ENCODE assay signal across 10 cellular contexts in the genomic region with DNA sequence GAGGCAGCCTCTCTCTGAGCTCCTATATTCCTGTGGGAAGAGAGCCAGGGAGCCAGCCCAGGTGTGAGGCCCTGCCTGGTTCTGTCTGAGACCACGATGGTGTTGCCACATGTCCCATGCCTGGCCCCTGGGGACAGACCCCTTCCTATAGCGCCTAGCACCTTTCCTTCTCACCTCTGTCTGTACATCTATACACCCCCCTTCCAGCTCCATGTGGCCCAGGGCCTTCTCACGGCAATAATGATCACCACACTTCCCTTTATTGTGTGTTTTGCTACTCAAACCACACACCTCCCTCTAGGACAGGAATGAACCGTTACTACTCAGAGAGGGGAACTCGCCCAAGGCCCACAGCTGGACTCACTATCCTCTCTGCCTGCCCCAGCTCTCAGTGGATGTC. TPM values are rescaled to one million over a fixed set of nuclear protein-coding genes. Genes with fewer than 3 reads are reported as not detected.
DNase-seq lines count a peak whose midpoint lies in the region; ATAC-seq, FAIRE-seq and TF ChIP-seq lines count a peak whose summit lies in the region.
"Had no signal": no experiment of that assay in that cellular context is flagged by ENCODE, and none has a peak within 500 bp of the region (broad histone marks: within the 10 kb centered on the region; RNA-seq: fewer than 3 reads in every experiment).

No MANE protein-coding gene starts in this region.

- in situ Hi-C loops in IMR-90 (cut with MboI; ENCODE audit: low sequenced_read_pairs) (no loop called here), GM12878 (cut with MboI) (loop anchor here (25.0 kb wide), 1 partner anchor 1216 kb away; the partner anchor contains the start of gene TTC17)

- no peak overlapping the region for H2AK9ac ChIP-seq in IMR-90 (replicated peaks; ENCODE audit: low read depth, low read length, poor library complexity)

- 100% methylated on average over 1 of the region's 5 CpGs; no CpG with 5 or more reads in 1 of the 2 experiments for WGBS in IMR-90 (ENCODE audit: extremely low coverage in 2 of 2, insufficient read length in 1 of 2), 2 experiments
- WGBS in GM12878 (ENCODE audit: insufficient coverage, insufficient replicate concordance, low lambda C conversion rate, missing lambda C conversion rate) = 32% methylated on average over 5 of the region's 5 CpGs

- no peak overlapping the region for H2BK15ac ChIP-seq in IMR-90 (ENCODE audit: low read depth, low read length)

- DNase-seq in GDM1 (lab: John Stamatoyannopoulos, UW) = peak; percentile 62
- DNase-seq in IMR-90 = no peak
- DNase-seq in GM12878 (ENCODE audit: low read depth, low spot score) = no peak
- no peak for DNase-seq in HT-29 (ENCODE audit: low spot score)
- DNase-seq in NCI-H2227 treated with DMSO at 0.1 percent for 48 hours (lab: John Stamatoyannopoulos, UW) = no peak
- DNase-seq in NCI-H1417 treated with DMSO at 0.1 percent for 48 hours (lab: John Stamatoyannopoulos, UW) = no peak
- no peak for DNase-seq in SHP77 (lab: John Stamatoyannopoulos, UW)
- DNase-seq: DMS53 had no signal

- H3K27ac ChIP-seq in IMR-90 (ENCODE audit: insufficient read depth, low read length) = no peak overlapping the region
- peak overlapping the region; percentile 73 for H3K27ac ChIP-seq in GM12878 (ENCODE audit: control insufficient read depth, insufficient read depth)

- no peak overlapping the region for H4K8ac ChIP-seq in IMR-90 (ENCODE audit: low read depth in 2 of 2, low read length in 2 of 2)

- no peak overlapping the region for H2BK5ac ChIP-seq in IMR-90 (ENCODE audit: low read depth, low read length, poor library complexity, severe bottlenecking)

- H3K36me3 ChIP-seq in IMR-90 (ENCODE audit: control insufficient read depth, insufficient read depth, low read length) (peaks cover 2% of the 10 kb centered on the region), GM12878 (ENCODE audit: control insufficient read depth in 2 of 2, insufficient read depth in 2 of 2, low read length in 1 of 2) (peaks cover 8 to 27% of the 10 kb centered on the region in 2 experiments)

- peaks cover 28 to 66% of the 10 kb centered on the region in 2 experiments for H3K79me1 ChIP-seq in IMR-90 (ENCODE audit: low read depth in 1 of 2, low read length in 2 of 2)

- H3K4me2 ChIP-seq in IMR-90 (ENCODE audit: low read depth, low read length) (no peak overlapping the region), GM12878 (ENCODE audit: control insufficient read depth, insufficient read depth) (peak overlapping the region; percentile 40)

- H3K23ac ChIP-seq in IMR-90 (ENCODE audit: low read depth, low read length) = no peak overlapping the region

- no peaks in the 10 kb centered on the region for H3K27me3 ChIP-seq in IMR-90 (ENCODE audit: control insufficient read depth, insufficient read depth, low read length)
- no peaks in the 10 kb centered on the region for H3K27me3 ChIP-seq in GM12878 (replicated peaks in 1 of 2; ENCODE audit: control insufficient read depth in 2 of 2, insufficient read depth in 2 of 2, low read length in 1 of 2)

- no peak for FAIRE-seq in GM12878 (lab: Jason Lieb, UNC)
- FAIRE-seq: endothelial cell of umbilical vein had no signal

- no peak overlapping the region for H3K9ac ChIP-seq in IMR-90 (ENCODE audit: low read depth, low read length)
- peak overlapping the region; percentile 43 for H3K9ac ChIP-seq in GM12878 (ENCODE audit: control insufficient read depth, insufficient read depth, low read length)

- H3K4ac ChIP-seq in IMR-90 (ENCODE audit: low read depth, low read length) = peak overlapping the region; percentile 54

- no peak for TF ChIP-seq RAD21 in IMR-90 (IDR thresholded peaks at IDR 0.05; ENCODE audit: low read length)
- no peak for TF ChIP-seq RAD21 in GM12878 (IDR thresholded peaks at IDR 0.05; ENCODE audit: insufficient read depth, low read depth, low read length)

- no TSS peak for BruUV-seq in IMR-90 (replicated peaks; lab: Mats Ljungman, UMichigan)
- no TSS peak for BruUV-seq in GM12878 (replicated peaks; lab: Mats Ljungman, UMichigan)

- H2BK120ac ChIP-seq in IMR-90 (ENCODE audit: low read depth, low read length) = no peak overlapping the region

- H2AK5ac ChIP-seq in IMR-90 (ENCODE audit: low read depth, low read length) = no peak overlapping the region

- dilution Hi-C loops in IMR-90 (cut with HindIII; ENCODE audit: low sequenced_read_pairs, unreplicated experiment) = no loop called here

- H2AFZ ChIP-seq in IMR-90 (replicated peaks; ENCODE audit: low read length, poor library complexity) (no peak overlapping the region), GM12878 (ENCODE audit: control insufficient read depth, low read depth, low read length) (no peak overlapping the region)

- CTCF ChIA-PET in IMR-90 (lab: Yijun Ruan, JAX) = no interaction called here
- CTCF ChIA-PET in GM12878 (lab: Yijun Ruan, JAX) = interaction anchor here (1.7 to 11.7 kb wide), 7 partner anchors 9 to 39 kb away, joined by 5 to 109 read pairs (median 11); no protein-coding TSS in a partner anchor

- H2BK20ac ChIP-seq in IMR-90 (ENCODE audit: low read depth, low read length) = no peak overlapping the region

- H3K4me3 ChIP-seq in IMR-90 (ENCODE audit: insufficient read depth, low read depth, low read length) (no peak overlapping the region), GM12878 (no peak overlapping the region; the same call in 1 of the 2 replicates)

- TF ChIP-seq EP300 in GM12878 (IDR thresholded peaks at IDR 0.05; ENCODE audit: borderline replicate concordance in 1 of 2, control insufficient read depth in 1 of 2, low read depth in 2 of 2, low read length in 2 of 2) = 0 out of 4 replicates have a peak, but pooled peaks of 1 of the 2 experiments have one; percentile 36

- intact Hi-C loops in IMR-90 (cut with micrococcal nuclease) = no loop called here
- intact Hi-C loops in GM12878 (cut with micrococcal nuclease; ENCODE audit: unreplicated experiment) = loop anchor here (1.0 kb wide), 1 partner anchor 19 kb away; no protein-coding TSS in a partner anchor

- no peak overlapping the region for H4K5ac ChIP-seq in IMR-90 (ENCODE audit: low read depth, low read length)

- SMC1A ChIA-PET in GM12878 (lab: Charles Lee; ENCODE audit: uncharacterized antibody, unreplicated experiment) = interaction anchor here (1.0 to 4.0 kb wide), 9 partner anchors 9 to 35 kb away, joined by 3 to 60 read pairs (median 5); partner anchors contain the start of gene CD82

- H3K9me3 ChIP-seq in IMR-90 (ENCODE audit: control insufficient read depth, insufficient read depth, low read length) = peaks cover 8% of the 10 kb centered on the region
- no peaks in the 10 kb centered on the region; the same call in 2 of the 3 replicates for H3K9me3 ChIP-seq in GM12878 (replicated peaks; ENCODE audit: control insufficient read depth, insufficient read depth, low read length)

- H3K9me1 ChIP-seq in IMR-90 (ENCODE audit: insufficient read depth, low read length) = peaks cover 18% of the 10 kb centered on the region

- no peak for TF ChIP-seq POLR2A in IMR-90 (IDR thresholded peaks at IDR 0.05; ENCODE audit: low read depth, low read length)
- TF ChIP-seq POLR2A in GM12878 (IDR thresholded peaks at IDR 0.05; ENCODE audit: low read depth, low read length) = no peak

- RAD21 ChIA-PET in GM12878 (lab: Charles Lee; ENCODE audit: unreplicated experiment) = interaction anchor here (0.8 to 4.6 kb wide), 14 partner anchors 9 to 54 kb away, joined by 3 to 29 read pairs (median 5); no protein-coding TSS in a partner anchor

- ATAC-seq in GM19397 (IDR thresholded peaks at IDR 0.05; ENCODE audit: unreplicated experiment) (peak; percentile 25), IMR-90 (ENCODE audit: low read depth) (no peak), GM12878 (peak; percentile 65)

- POLR2A ChIA-PET in IMR-90 (lab: Charles Lee; ENCODE audit: unreplicated experiment) (no interaction called here), GM12878 (lab: Charles Lee) (interaction anchor here (0.7 to 23.1 kb wide), 7 partner anchors 9 to 35 kb away, joined by 3 to 434 read pairs (median 11); partner anchors contain the start of gene CD82)

- H4K20me1 ChIP-seq in IMR-90 (ENCODE audit: insufficient read depth, low read length) (no peaks in the 10 kb centered on the region; the same call in 1 of the 2 replicates), GM12878 (ENCODE audit: control insufficient read depth, insufficient read depth) (no peaks in the 10 kb centered on the region)

- H3K4me1 ChIP-seq in IMR-90 (ENCODE audit: control insufficient read depth, insufficient read depth, low read length) (peaks cover 27% of the 10 kb centered on the region), GM12878 (ENCODE audit: control insufficient read depth, insufficient read depth, low read length) (peaks cover 52% of the 10 kb centered on the region)

- H3K18ac ChIP-seq in IMR-90 (ENCODE audit: low read depth, low read length) = no peak overlapping the region

- TF ChIP-seq CTCF in IMR-90 (conservative IDR thresholded peaks at IDR 0.05; ENCODE audit: low read depth, low read length) = no peak
- no peak for TF ChIP-seq CTCF in GM12878 (IDR thresholded peaks at IDR 0.05 in 2 of 3, conservative IDR thresholded peaks at IDR 0.05 in 1 of 3; ENCODE audit: control insufficient read depth in 2 of 3, extremely low read depth in 1 of 3, insufficient read depth in 1 of 3, low read depth in 3 of 3, low read length in 3 of 3)

- peaks cover 94% of the 10 kb centered on the region for H3K79me2 ChIP-seq in GM12878 (ENCODE audit: control insufficient read depth, insufficient read depth, low read length)

- peak overlapping the region; percentile 39; the same call in 1 of the 2 replicates for H4K91ac ChIP-seq in IMR-90 (ENCODE audit: insufficient read depth, low read depth, low read length)

- no peak overlapping the region for H3K14ac ChIP-seq in IMR-90 (replicated peaks; ENCODE audit: low read depth, low read length)

- no peak overlapping the region for H3K56ac ChIP-seq in IMR-90 (ENCODE audit: extremely low read depth, insufficient read depth, low read length)

RNA-seq across cellular contexts. Expression of gene CD82, which starts 12.8 kb away (rescaled TPM):
- total RNA-seq in IMR-90 (2012; rRNA removed) (18.9 and 32.8 TPM in 2 replicates), GM12878 (2014; rRNA removed) (60.0 and 69.4 TPM in 2 replicates), GM12878 (2014; rRNA removed; fragmentation: Illumina TruSeq; extraction: Trizol) (65.0 and 66.4 TPM in 2 replicates), GM12878 (2021) (166 and 178 TPM in 2 replicates)
- polyA plus RNA-seq in IMR-90 (2012; rRNA removed) (46.1 and 49.4 TPM in 2 replicates), GM12878 (2011; rRNA removed) (94.5 and 176 TPM in 2 replicates), GM12878 (2014; fragmentation: Illumina TruSeq; extraction: Trizol) (17.8 and 51.8 TPM in 2 replicates), GM12878 (2014; fragmentation: Nextera tagmentation; extraction: Ambion mirVana) (1 to 10 TPM; 5.2 to 8.2 TPM), GM12878 (2014; rRNA removed) (97.7 and 100 TPM in 2 replicates), GM12878 (2016; fragmentation: Nextera tagmentation; extraction: Ambion mirVana) (100 to 1,000 TPM; 159 to 180 TPM)
- 45.9 and 112 TPM in 2 replicates for polyA plus RNA-seq in IMR-90 (2012; cell fraction: cytosol; rRNA removed)
- polyA plus RNA-seq in IMR-90 (2012; cell fraction: nucleus; rRNA removed; ENCODE audit: low replicate concordance) = 14.7 and 27.3 TPM in 2 replicates
- 202 and 214 TPM in 2 replicates for total RNA-seq in GM12878 (2013; cell fraction: nucleolus; rRNA removed)
- 57.7 TPM for polyA plus RNA-seq in GM12878 (2011; ENCODE audit: low read depth)
- 223 and 282 TPM in 2 replicates for polyA plus RNA-seq in GM12878 (2011; cell fraction: cytosol; rRNA removed)
- 60.1 and 67.9 TPM in 2 replicates for polyA plus RNA-seq in GM12878 (2011; cell fraction: nucleus; rRNA removed)
- polyA plus RNA-seq in GM12878 (2012) = 108 and 130 TPM in 2 replicates
- 136 and 174 TPM in 2 replicates for polyA minus RNA-seq in GM12878 (2011; rRNA and poly(A)+ RNA removed)
- polyA minus RNA-seq in GM12878 (2011; cell fraction: cytosol; rRNA and poly(A)+ RNA removed) = 59.5 and 63.5 TPM in 2 replicates
- 29.3 and 45.1 TPM in 2 replicates for polyA minus RNA-seq in GM12878 (2011; cell fraction: nucleus; rRNA and poly(A)+ RNA removed)
- total RNA-seq in HT-29 (2014; rRNA removed; shearing (Covaris generic)) = 159 and 173 TPM in 2 replicates
